Comparison of ENCODE assay signal across 24 cellular contexts in genomic region chr3:126051234-126051633, GRCh38.
"Had no signal": no experiment of that assay in that cellular context is flagged by ENCODE, and none has a peak within 500 bp of the region (broad histone marks: within the 10 kb centered on the region; RNA-seq: fewer than 3 reads in every experiment).

No MANE protein-coding gene starts in this region.

- H3K4me2 ChIP-seq: smooth muscle cell had no signal

- H3K9me3 ChIP-seq: breast epithelium, left lung, lower lobe of right lung, psoas muscle had no signal

- H3K27me3 Mint-ChIP-seq: activated CD4-positive, alpha-beta memory T cell treated with anti-CD3 and anti-CD28 coated beads for 36 hours; activated naive CD4-positive, alpha-beta T cell treated with anti-CD3 and anti-CD28 coated beads, Interleukin-2, amount 50 U/mL, for 24 hours; central memory CD8-positive, alpha-beta T cell had no signal

- H3K27ac ChIP-seq: breast epithelium, esophagus muscularis mucosa, foreskin keratinocyte, heart right ventricle, left lung, lower lobe of right lung, psoas muscle, tibial nerve had no signal

- H3K27me3 ChIP-seq: breast epithelium, esophagus muscularis mucosa, foreskin keratinocyte, heart right ventricle, left lung, tibial nerve had no signal

- H3K36me3 ChIP-seq: breast epithelium, lower lobe of right lung had no signal

- H3K4me1 ChIP-seq: breast epithelium, esophagus muscularis mucosa, left lung, lower lobe of right lung, tibial nerve had no signal

- H3K4me3 Mint-ChIP-seq: activated CD4-positive, alpha-beta memory T cell treated with anti-CD3 and anti-CD28 coated beads for 36 hours; activated naive CD4-positive, alpha-beta T cell treated with anti-CD3 and anti-CD28 coated beads, Interleukin-2, amount 50 U/mL, for 24 hours; activated T-cell treated with anti-CD3 and anti-CD28 coated beads, Interleukin-2, amount 50 U/mL, for 4 hours; central memory CD8-positive, alpha-beta T cell; natural killer cell had no signal

- H3K4me3 ChIP-seq: breast epithelium, esophagus muscularis mucosa, heart right ventricle, left lung, lower lobe of right lung, psoas muscle, smooth muscle cell, tibial nerve had no signal

- H3K9me3 Mint-ChIP-seq: activated CD4-positive, alpha-beta memory T cell treated with anti-CD3 and anti-CD28 coated beads for 36 hours; activated naive CD4-positive, alpha-beta T cell treated with anti-CD3 and anti-CD28 coated beads, Interleukin-2, amount 50 U/mL, for 24 hours; activated T-cell treated with anti-CD3 and anti-CD28 coated beads, Interleukin-2, amount 50 U/mL, for 4 hours; activated T-helper 2 cell treated with anti-CD3 and anti-CD28 coated beads, Interferon-gamma antibody, Interleukin-2, Interleukin-4, amounts not matched to agents 10 μg/mL and 5 μg/mL and 100 μg/mL, durations not matched to agents 14 hours and 24 hours and 36 hours; central memory CD8-positive, alpha-beta T cell; natural killer cell had no signal

- H3K36me3 Mint-ChIP-seq: natural killer cell had no signal

- H3K27ac Mint-ChIP-seq: activated CD4-positive, alpha-beta memory T cell treated with anti-CD3 and anti-CD28 coated beads for 36 hours; activated naive CD4-positive, alpha-beta T cell treated with anti-CD3 and anti-CD28 coated beads, Interleukin-2, amount 50 U/mL, for 24 hours; activated T-helper 2 cell treated with anti-CD3 and anti-CD28 coated beads, Interferon-gamma antibody, Interleukin-2, Interleukin-4, amounts not matched to agents 10 μg/mL and 5 μg/mL and 100 μg/mL, durations not matched to agents 14 hours and 24 hours and 36 hours had no signal

- DNase-seq: activated CD4-positive, alpha-beta memory T cell treated with anti-CD3 and anti-CD28 coated beads for 36 hours; activated CD4-positive, alpha-beta T cell treated with anti-CD3 and anti-CD28 coated beads for 48 hours; activated T-cell treated with anti-CD3 and anti-CD28 coated beads, Interleukin-2, amount 50 U/mL, for 4 hours; dermis blood vessel endothelial cell; effector CD4-positive, alpha-beta T cell; foreskin keratinocyte; heart right ventricle; kidney glomerular epithelial cell; left lung; lower lobe of right lung; mesenchymal stem cell; natural killer cell; psoas muscle; stimulated activated CD4-positive, alpha-beta T cell treated with anti-CD3 and anti-CD28 coated beads, Interleukin-1b, Interleukin-23, amount 100 ng/mL, for 48 hours; stimulated activated CD4-positive, alpha-beta T cell treated with anti-CD3 and anti-CD28 coated beads, Interleukin-4, amount 100 ng/mL, for 4 hours; stimulated activated CD8-positive, alpha-beta memory T cell treated with anti-CD3 and anti-CD28 coated beads, Interleukin-4, amount 100 ng/mL, for 48 hours; stimulated activated naive CD4-positive, alpha-beta T cell had no signal
